1 cellular context compared by ENCODE assay signal in the genomic region with DNA sequence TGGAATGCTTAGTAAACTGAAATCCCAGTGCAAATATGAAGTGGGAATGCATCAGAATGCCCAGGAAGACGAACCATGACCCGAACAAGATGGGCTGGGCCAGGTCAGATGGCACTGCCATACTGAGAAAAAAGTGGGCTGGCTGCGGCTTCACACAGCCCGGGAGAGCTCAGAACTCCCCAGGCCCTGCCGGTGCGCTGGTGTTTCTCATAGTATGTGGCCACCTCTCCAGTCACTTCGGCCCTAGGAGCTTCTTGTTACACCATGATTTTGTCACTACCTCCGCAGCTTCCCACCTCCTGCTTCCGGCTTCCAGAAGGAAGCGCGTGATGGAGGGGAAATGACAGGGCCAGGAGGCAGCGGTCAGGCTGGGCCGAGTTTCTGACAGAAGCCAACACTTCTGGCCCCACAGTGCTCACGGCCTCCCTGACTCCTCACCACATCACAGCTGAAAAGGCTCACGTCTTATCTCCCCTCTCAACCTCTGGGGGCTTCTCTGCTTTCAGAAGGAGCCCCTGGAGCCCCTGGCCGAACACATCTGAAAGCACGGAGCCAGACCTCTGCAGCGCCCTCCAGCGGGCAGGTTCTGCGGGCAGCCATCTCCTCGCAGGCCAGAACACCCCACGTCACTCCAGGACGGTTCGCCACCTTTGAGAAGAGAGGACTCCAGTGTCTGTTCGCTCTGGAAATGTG.
TF ChIP-seq lines count a peak whose summit lies in the region.

No MANE protein-coding gene starts in this region.

TF ChIP-seq in IMR-90, 13 proteins besides CTCF, POLR2A, EP300 and RAD21:
- TF ChIP-seq RFX5 (IDR thresholded peaks at IDR 0.05; ENCODE audit: low read depth, low read length): no peak
- TF ChIP-seq NFE2L2 (IDR thresholded peaks at IDR 0.05; ENCODE audit: low read depth, low read length): no peak
- no peak for TF ChIP-seq MAZ (IDR thresholded peaks at IDR 0.05; ENCODE audit: borderline replicate concordance, low read depth, low read length)
- TF ChIP-seq USF2 (IDR thresholded peaks at IDR 0.05; ENCODE audit: low read depth, low read length): no peak
